Comparison of ENCODE assay signal across 23 cellular contexts in the genomic region with DNA sequence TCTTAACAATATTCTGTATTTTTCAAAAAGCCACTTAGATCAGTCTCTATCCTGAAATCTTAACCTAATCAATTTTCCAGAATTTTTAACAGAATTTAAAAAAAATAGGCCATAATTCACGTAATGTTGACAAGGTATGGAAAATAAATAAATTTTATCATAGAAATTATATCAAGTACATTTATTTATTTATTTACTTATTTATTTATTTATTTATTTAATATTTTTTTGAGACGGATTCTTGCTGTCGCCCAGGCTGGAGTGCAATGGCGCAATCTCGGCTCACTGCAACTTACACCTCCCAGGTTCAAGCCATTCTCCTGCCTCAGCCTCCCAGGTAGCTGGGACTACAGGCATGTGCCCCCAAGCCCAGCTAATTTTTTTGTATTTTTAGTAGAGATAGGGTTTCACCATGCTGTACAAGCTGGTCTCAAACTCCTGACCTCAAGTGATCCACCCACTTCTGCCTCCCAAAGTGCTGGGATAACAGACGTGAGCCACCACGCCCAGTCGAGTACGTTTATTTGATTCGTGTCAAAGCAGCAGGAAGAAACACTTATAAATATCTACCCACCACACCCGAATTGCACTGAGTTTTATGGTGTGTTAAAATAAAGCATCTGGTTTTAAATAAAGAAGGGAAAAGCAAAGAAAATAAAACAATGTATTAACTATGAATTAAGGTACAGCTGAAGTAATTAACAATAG.
A peak's percentile ranks its signal among the peaks of the same experiment; 100 is the strongest.
DNase-seq lines count a peak whose midpoint lies in the region; ATAC-seq, FAIRE-seq and TF ChIP-seq lines count a peak whose summit lies in the region.
"Had no signal": no experiment of that assay in that cellular context is flagged by ENCODE, and none has a peak within 500 bp of the region (broad histone marks: within the 10 kb centered on the region; RNA-seq: fewer than 3 reads in every experiment).

No MANE protein-coding gene starts in this region.

- H4K20me1 ChIP-seq in neural progenitor cell (ENCODE audit: low read depth), result no peaks in the 10 kb centered on the region
- H4K20me1 ChIP-seq: BLaER1 had no signal

- H3K9me3 Mint-ChIP-seq in CD4-positive, alpha-beta memory T cell, result peaks cover 0 to 21% (median 11%) of the 10 kb centered on the region in 8 donors
- H3K9me3 Mint-ChIP-seq in neural progenitor cell, result no peaks in the 10 kb centered on the region

- no peak overlapping the region for H3K4me2 ChIP-seq in neural progenitor cell
- H3K4me2 ChIP-seq: BLaER1 had no signal

- intact Hi-C loops in left colon (cut with DNase I, micrococcal nuclease), result no loop called here
- intact Hi-C loops in CD4-positive, alpha-beta memory T cell (cut with micrococcal nuclease), result no loop called here

- H3K27me3 Mint-ChIP-seq in CD4-positive, alpha-beta memory T cell, result peaks cover 0 to 2% of the 10 kb centered on the region in 2 donors
- H3K27me3 Mint-ChIP-seq in neural progenitor cell (ENCODE audit: insufficient read depth, low read depth), result no peaks in the 10 kb centered on the region
- H3K27me3 Mint-ChIP-seq: B cell; CD4-positive, CD25-positive, alpha-beta regulatory T cell; CD8-positive, alpha-beta memory T cell had no signal

- POLR2A ChIA-PET in HEK293 (lab: Yijun Ruan, JAX), result no interaction called here
- POLR2A ChIA-PET in CD4-positive, alpha-beta memory T cell (lab: Charles Lee; ENCODE audit: partially characterized antibody), result no interaction called here

- no peaks in the 10 kb centered on the region for H3K79me2 ChIP-seq in neural progenitor cell (ENCODE audit: low read depth)

- no peak overlapping the region for H3K27ac ChIP-seq in HEK293 (ENCODE audit: extremely low read depth, low read depth, low read length)
- H3K27ac ChIP-seq in Peyer's patch, result no peak overlapping the region
- no peak overlapping the region for H3K27ac ChIP-seq in small intestine (ENCODE audit: low read depth in 1 of 2, low read length in 1 of 2)
- H3K27ac ChIP-seq in CD4-positive, alpha-beta memory T cell (ENCODE audit: low read depth, low read length), result no peak overlapping the region
- H3K27ac ChIP-seq in neural progenitor cell, result no peak overlapping the region
- H3K27ac ChIP-seq: BLaER1, C4-2B had no signal

- no peaks in the 10 kb centered on the region for H3F3A ChIP-seq in neural progenitor cell (ENCODE audit: low read depth)

- no peak for TF ChIP-seq POLR2A in Peyer's patch (IDR thresholded peaks at IDR 0.05)

- H3K4me1 Mint-ChIP-seq in CD4-positive, alpha-beta memory T cell, result no peaks in the 10 kb centered on the region
- no peaks in the 10 kb centered on the region for H3K4me1 Mint-ChIP-seq in neural progenitor cell
- H3K4me1 Mint-ChIP-seq: B cell; CD8-positive, alpha-beta memory T cell had no signal

- no peaks in the 10 kb centered on the region for H3K36me3 Mint-ChIP-seq in CD4-positive, alpha-beta memory T cell
- no peaks in the 10 kb centered on the region for H3K36me3 Mint-ChIP-seq in neural progenitor cell
- H3K36me3 Mint-ChIP-seq: CD4-positive, CD25-positive, alpha-beta regulatory T cell; CD8-positive, alpha-beta memory T cell had no signal

- CTCF ChIA-PET in HEK293 (lab: Yijun Ruan, JAX), result interaction anchor here (0.6 to 1.2 kb wide), 2 partner anchors 12 to 445 kb away, joined by 3 read pairs; no protein-coding TSS in a partner anchor
- CTCF ChIA-PET in CD4-positive, alpha-beta memory T cell (lab: Charles Lee; ENCODE audit: partially characterized antibody), result no interaction called here

- no peak overlapping the region for H3K4me3 Mint-ChIP-seq in CD4-positive, alpha-beta memory T cell
- H3K4me3 Mint-ChIP-seq in neural progenitor cell, result no peak overlapping the region
- H3K4me3 Mint-ChIP-seq: B cell; CD4-positive, CD25-positive, alpha-beta regulatory T cell; CD8-positive, alpha-beta memory T cell had no signal

- TF ChIP-seq CTCF in HEK293 (tag by site-specific recombination; IDR thresholded peaks at IDR 0.05) (no peak), Peyer's patch (IDR thresholded peaks at IDR 0.05) (no peak), neural progenitor cell (IDR thresholded peaks at IDR 0.05) (no peak)

- no peak overlapping the region for H3K27ac Mint-ChIP-seq in CD4-positive, alpha-beta memory T cell
- no peak overlapping the region for H3K27ac Mint-ChIP-seq in neural progenitor cell
- H3K27ac Mint-ChIP-seq: B cell; CD4-positive, CD25-positive, alpha-beta regulatory T cell; CD8-positive, alpha-beta memory T cell had no signal

- no peak overlapping the region for H3K9ac ChIP-seq in neural progenitor cell
- H3K9ac ChIP-seq: BLaER1 had no signal

- H3K36me3 ChIP-seq in HEK293 (ENCODE audit: control insufficient read depth in 2 of 2, insufficient read depth in 1 of 2, low read length in 2 of 2) (no peaks in the 10 kb centered on the region), Peyer's patch (no peaks in the 10 kb centered on the region), small intestine (ENCODE audit: control insufficient read depth in 2 of 2, insufficient read depth in 2 of 2, low read length in 2 of 2) (no peaks in the 10 kb centered on the region), neural progenitor cell (no peaks in the 10 kb centered on the region)
- no peaks in the 10 kb centered on the region for H3K36me3 ChIP-seq in CD4-positive, alpha-beta memory T cell (ENCODE audit: insufficient read depth, low read length)
- H3K36me3 ChIP-seq: BLaER1, HAP-1 had no signal

- no peak for FAIRE-seq in small intestine (lab: Jason Lieb, UNC)
- FAIRE-seq: D721Med, GM12878, GM19239, H54 had no signal

- H3K27me3 ChIP-seq in Peyer's patch (no peaks in the 10 kb centered on the region), small intestine (ENCODE audit: control insufficient read depth in 2 of 2, insufficient read depth in 2 of 2, low read length in 2 of 2) (peaks cover 0 to 1% of the 10 kb centered on the region in 2 donors), neural progenitor cell (no peaks in the 10 kb centered on the region)
- H3K27me3 ChIP-seq in CD4-positive, alpha-beta memory T cell (ENCODE audit: insufficient read depth, low read length), result no peaks in the 10 kb centered on the region
- H3K27me3 ChIP-seq: BLaER1 had no signal

- H3K4me1 ChIP-seq in HEK293 (ENCODE audit: control insufficient read depth, insufficient read depth, low read length) (no peaks in the 10 kb centered on the region), Peyer's patch (no peaks in the 10 kb centered on the region), small intestine (ENCODE audit: control insufficient read depth in 2 of 2, insufficient read depth in 1 of 2, low read depth in 1 of 2, low read length in 1 of 2) (peaks cover 0 to 2% of the 10 kb centered on the region in 2 donors), neural progenitor cell (no peaks in the 10 kb centered on the region)
- no peaks in the 10 kb centered on the region for H3K4me1 ChIP-seq in CD4-positive, alpha-beta memory T cell (ENCODE audit: insufficient read depth, low read length)
- H3K4me1 ChIP-seq: BLaER1, HAP-1 had no signal

- ATAC-seq in left colon (peak; percentile 84), GM21619 (IDR thresholded peaks at IDR 0.05; ENCODE audit: unreplicated experiment) (no peak)
- ATAC-seq: GM12878 had no signal

- DNase-seq in Peyer's patch, result peak in 2 of 3 donors; percentile 47 to 48
- DNase-seq in left colon, result peak; percentile 49 to 54
- peak; percentile 37 for DNase-seq in small intestine
- DNase-seq in CD4-positive, alpha-beta memory T cell, result no peak
- DNase-seq in neural progenitor cell (ENCODE audit: low spot score), result no peak
- DNase-seq in NCI-H2171 (lab: John Stamatoyannopoulos, UW), result no peak
- DNase-seq: CD4-positive, CD25-positive, alpha-beta regulatory T cell; CD8-positive, alpha-beta memory T cell; DMS 273 treated with DMSO at 0.1 percent for 48 hours; DMS79; EL; GDM1; GOT3 had no signal

- H3K9me3 ChIP-seq in HEK293 (ENCODE audit: control insufficient read depth, insufficient read depth, low read depth, low read length) (no peaks in the 10 kb centered on the region), Peyer's patch (no peaks in the 10 kb centered on the region), small intestine (ENCODE audit: control insufficient read depth, low read depth) (no peaks in the 10 kb centered on the region), neural progenitor cell (ENCODE audit: low read depth) (no peaks in the 10 kb centered on the region)
- H3K9me3 ChIP-seq in CD4-positive, alpha-beta memory T cell (ENCODE audit: control insufficient read depth in 1 of 2, low read length in 2 of 2), result no peaks in the 10 kb centered on the region
- H3K9me3 ChIP-seq: BLaER1, HAP-1 had no signal

- H2AFZ ChIP-seq in neural progenitor cell (replicated peaks), result no peak overlapping the region

- H3K4me3 ChIP-seq in HEK293 (ENCODE audit: low read depth, low read length) (no peak overlapping the region), Peyer's patch (no peak overlapping the region), small intestine (ENCODE audit: low read depth in 1 of 2, low read length in 2 of 2) (no peak overlapping the region), neural progenitor cell (no peak overlapping the region)
- H3K4me3 ChIP-seq in CD4-positive, alpha-beta memory T cell (ENCODE audit: low read length in 2 of 2), result no peak overlapping the region
- H3K4me3 ChIP-seq: BLaER1, GM12878, HAP-1 had no signal

- 54 to 75% (median 67%) methylated on average over 11 of the region's 11 CpGs for WGBS in small intestine, 3 donors

TF ChIP-seq in HEK293, 187 proteins besides CTCF, POLR2A, EP300 and RAD21 (continues in another document):
- TF ChIP-seq, protein P1, sequence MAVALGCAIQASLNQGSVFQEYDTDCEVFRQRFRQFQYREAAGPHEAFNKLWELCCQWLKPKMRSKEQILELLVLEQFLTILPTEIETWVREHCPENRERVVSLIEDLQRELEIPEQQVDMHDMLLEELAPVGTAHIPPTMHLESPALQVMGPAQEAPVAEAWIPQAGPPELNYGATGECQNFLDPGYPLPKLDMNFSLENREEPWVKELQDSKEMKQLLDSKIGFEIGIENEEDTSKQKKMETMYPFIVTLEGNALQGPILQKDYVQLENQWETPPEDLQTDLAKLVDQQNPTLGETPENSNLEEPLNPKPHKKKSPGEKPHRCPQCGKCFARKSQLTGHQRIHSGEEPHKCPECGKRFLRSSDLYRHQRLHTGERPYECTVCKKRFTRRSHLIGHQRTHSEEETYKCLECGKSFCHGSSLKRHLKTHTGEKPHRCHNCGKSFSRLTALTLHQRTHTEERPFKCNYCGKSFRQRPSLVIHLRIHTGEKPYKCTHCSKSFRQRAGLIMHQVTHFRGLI (tag by site-specific recombination; IDR thresholded peaks at IDR 0.05), result no peak
- TF ChIP-seq ZNF555 (tag by site-specific recombination; conservative IDR thresholded peaks at IDR 0.05) (peak; percentile 45), ZNF660 (tag by site-specific recombination; IDR thresholded peaks at IDR 0.05) (no peak), ZNF792 (tag by site-specific recombination; IDR thresholded peaks at IDR 0.05) (no peak), ZBTB8A (tag by site-specific recombination; IDR thresholded peaks at IDR 0.05) (0 out of 2 replicates have a peak, but pooled peaks have one; percentile 26), ZXDB (tag by site-specific recombination; IDR thresholded peaks at IDR 0.05) (0 out of 2 replicates have a peak, but pooled peaks have one; percentile 35), ZSCAN30 (tag by site-specific recombination; IDR thresholded peaks at IDR 0.05) (no peak), ZNF623 (tag by site-specific recombination; IDR thresholded peaks at IDR 0.05) (peak; percentile 50), ZBTB48 (tag by site-specific recombination; IDR thresholded peaks at IDR 0.05) (no peak)

Comparison
In these comparisons a context has a peak if more than half of its experiments do, and no peak if none do; other contexts are left out.
1. DNase-seq: peak in Peyer's patch (2 of 3), left colon (2 of 2) and small intestine (single experiment); none in CD4-positive, alpha-beta memory T cell (0 of 5), neural progenitor cell (single experiment) and NCI-H2171 (single experiment).